18 cellular contexts compared by ENCODE assay signal in genomic region chrX:107752037-107752436, GRCh38. TPM values are rescaled to one million over a fixed set of nuclear protein-coding genes. Genes with fewer than 3 reads are reported as not detected.
"Had no signal": no experiment of that assay in that cellular context is flagged by ENCODE, and none has a peak within 500 bp of the region (broad histone marks: within the 10 kb centered on the region; RNA-seq: fewer than 3 reads in every experiment).

No MANE protein-coding gene starts in this region.

- H3K27me3 ChIP-seq: brain microvascular endothelial cell, left lung, right lobe of liver had no signal

- DNase-seq: activated CD4-positive, alpha-beta memory T cell treated with anti-CD3 and anti-CD28 coated beads, Interleukin-2, amount 10 ng/mL, durations not matched to agents 7 days and 5 days; activated CD4-positive, alpha-beta T cell treated with anti-CD3 and anti-CD28 coated beads for 36 hours; activated CD8-positive, alpha-beta memory T cell treated with anti-CD3 and anti-CD28 coated beads, Interleukin-2, amount 10 ng/mL, durations not matched to agents 7 days and 5 days; activated naive CD4-positive, alpha-beta T cell; brain microvascular endothelial cell; foreskin fibroblast; glutamatergic neuron; left lung; right lobe of liver; stimulated activated CD4-positive, alpha-beta T cell treated with anti-CD3 and anti-CD28 coated beads, Interleukin-4, amount 100 ng/mL, for 24 hours; T-cell had no signal

- H3K27ac ChIP-seq: brain microvascular endothelial cell, left lung, right lobe of liver, SK-N-MC had no signal

- H3K9me3 ChIP-seq: left lung, right lobe of liver, tibial nerve had no signal

- H3K36me3 Mint-ChIP-seq: activated CD8-positive, alpha-beta memory T cell treated with anti-CD3 and anti-CD28 coated beads, Interleukin-2, amount 10 ng/mL, durations not matched to agents 7 days and 5 days; stimulated activated memory B cell treated with anti-CD40 and anti-IgM and Interleukin-4, amounts not matched to agents 10 μg/mL and 1 μg/mL and 100 μg/mL, for 72 hours; T-cell; WTC11 had no signal

- H3K4me3 Mint-ChIP-seq: activated CD4-positive, alpha-beta memory T cell treated with anti-CD3 and anti-CD28 coated beads, Interleukin-2, amount 10 ng/mL, durations not matched to agents 7 days and 5 days; activated CD4-positive, alpha-beta T cell treated with anti-CD3 and anti-CD28 coated beads for 36 hours; activated CD8-positive, alpha-beta memory T cell treated with anti-CD3 and anti-CD28 coated beads, Interleukin-2, amount 10 ng/mL, durations not matched to agents 7 days and 5 days; stimulated activated memory B cell treated with anti-CD40 and anti-IgM and Interleukin-4, amounts not matched to agents 10 μg/mL and 1 μg/mL and 100 μg/mL, for 72 hours; T-cell; WTC11 had no signal

- ATAC-seq: activated CD4-positive, alpha-beta T cell treated with anti-CD3 and anti-CD28 coated beads for 36 hours; activated CD8-positive, alpha-beta memory T cell treated with anti-CD3 and anti-CD28 coated beads, Interleukin-2, amount 10 ng/mL, durations not matched to agents 7 days and 5 days; right lobe of liver; stimulated activated memory B cell treated with anti-CD40 and anti-IgM and Interleukin-4, amounts not matched to agents 10 μg/mL and 1 μg/mL and 100 μg/mL, for 72 hours; T-cell; WTC11 had no signal

- H3K4me1 Mint-ChIP-seq: stimulated activated memory B cell treated with anti-CD40 and anti-IgM and Interleukin-4, amounts not matched to agents 10 μg/mL and 1 μg/mL and 100 μg/mL, for 72 hours had no signal

- H3K27me3 Mint-ChIP-seq: activated CD4-positive, alpha-beta memory T cell treated with anti-CD3 and anti-CD28 coated beads, Interleukin-2, amount 10 ng/mL, durations not matched to agents 7 days and 5 days; activated CD4-positive, alpha-beta T cell treated with anti-CD3 and anti-CD28 coated beads for 36 hours; activated CD8-positive, alpha-beta memory T cell treated with anti-CD3 and anti-CD28 coated beads, Interleukin-2, amount 10 ng/mL, durations not matched to agents 7 days and 5 days; stimulated activated memory B cell treated with anti-CD40 and anti-IgM and Interleukin-4, amounts not matched to agents 10 μg/mL and 1 μg/mL and 100 μg/mL, for 72 hours; T-cell had no signal

- H3K9me3 Mint-ChIP-seq: activated CD4-positive, alpha-beta memory T cell treated with anti-CD3 and anti-CD28 coated beads, Interleukin-2, amount 10 ng/mL, durations not matched to agents 7 days and 5 days; stimulated activated memory B cell treated with anti-CD40 and anti-IgM and Interleukin-4, amounts not matched to agents 10 μg/mL and 1 μg/mL and 100 μg/mL, for 72 hours; T-cell; WTC11 had no signal

- H3K36me3 ChIP-seq: brain microvascular endothelial cell, left lung, right lobe of liver, tibial nerve had no signal

- H3K4me3 ChIP-seq: left lung, right lobe of liver, SK-N-MC, tibial nerve had no signal

- H3K27ac Mint-ChIP-seq: activated CD4-positive, alpha-beta memory T cell treated with anti-CD3 and anti-CD28 coated beads, Interleukin-2, amount 10 ng/mL, durations not matched to agents 7 days and 5 days; activated CD4-positive, alpha-beta T cell treated with anti-CD3 and anti-CD28 coated beads for 36 hours; activated CD8-positive, alpha-beta memory T cell treated with anti-CD3 and anti-CD28 coated beads, Interleukin-2, amount 10 ng/mL, durations not matched to agents 7 days and 5 days; stimulated activated memory B cell treated with anti-CD40 and anti-IgM and Interleukin-4, amounts not matched to agents 10 μg/mL and 1 μg/mL and 100 μg/mL, for 72 hours; T-cell; WTC11 had no signal

RNA-seq across cellular contexts. Expression of gene NCBP2L, which starts 25.5 kb away (rescaled TPM):
- total RNA-seq: activated CD4-positive, alpha-beta memory T cell treated with anti-CD3 and anti-CD28 coated beads, Interleukin-2, amount 10 ng/mL, durations not matched to agents 7 days and 5 days; activated CD4-positive, alpha-beta T cell treated with anti-CD3 and anti-CD28 coated beads for 36 hours; activated CD8-positive, alpha-beta memory T cell treated with anti-CD3 and anti-CD28 coated beads, Interleukin-2, amount 10 ng/mL, durations not matched to agents 7 days and 5 days; dermis microvascular lymphatic vessel endothelial cell; left lung; osteocyte; pulmonary artery endothelial cell; right lobe of liver; T-cell; tibial nerve had no signal
